Comparison of ENCODE assay signal across 10 cellular contexts in genomic region chr6:19691465-19692167, GRCh38.
DNase-seq lines count a peak whose midpoint lies in the region; ATAC-seq and TF ChIP-seq lines count a peak whose summit lies in the region.
"Had no signal": no experiment of that assay in that cellular context is flagged by ENCODE, and none has a peak within 500 bp of the region (broad histone marks: within the 10 kb centered on the region; RNA-seq: fewer than 3 reads in every experiment).

No MANE protein-coding gene starts in this region.

- no peaks in the 10 kb centered on the region for H3K36me3 Mint-ChIP-seq in activated CD4-positive, alpha-beta memory T cell treated with anti-CD3 and anti-CD28 coated beads, Interleukin-2, amount 10 ng/mL, durations not matched to agents 7 days and 5 days (ENCODE audit: low read depth)
- H3K36me3 Mint-ChIP-seq: activated naive CD8-positive, alpha-beta T cell treated with anti-CD3 and anti-CD28 coated beads, Interleukin-2, amount 10 ng/mL, durations not matched to agents 7 days and 5 days had no signal

- no peak overlapping the region for H3K56ac ChIP-seq in IMR-90 (ENCODE audit: extremely low read depth, insufficient read depth, low read length)

- H2BK15ac ChIP-seq in IMR-90 (ENCODE audit: low read depth, low read length): no peak overlapping the region

- H2BK5ac ChIP-seq in IMR-90 (ENCODE audit: low read depth, low read length, poor library complexity, severe bottlenecking): no peak overlapping the region

- dilution Hi-C loops in IMR-90 (cut with HindIII; ENCODE audit: low sequenced_read_pairs, unreplicated experiment): no loop called here

- no peak for TF ChIP-seq POLR2A in IMR-90 (IDR thresholded peaks at IDR 0.05; ENCODE audit: low read depth, low read length)
- TF ChIP-seq POLR2A in lower leg skin (IDR thresholded peaks at IDR 0.05): no peak
- TF ChIP-seq POLR2A in stomach (IDR thresholded peaks at IDR 0.05): no peak

- TF ChIP-seq EP300 in stomach (IDR thresholded peaks at IDR 0.05): no peak

- intact Hi-C loops in IMR-90 (cut with micrococcal nuclease) (no loop called here), lower leg skin (cut with DNase I; ENCODE audit: low total_unique reads) (no loop called here), stomach (cut with DNase I; ENCODE audit: low total_unique reads) (no loop called here)

- no peak overlapping the region for H2BK120ac ChIP-seq in IMR-90 (ENCODE audit: low read depth, low read length)

- H3K27me3 ChIP-seq in IMR-90 (ENCODE audit: control insufficient read depth, insufficient read depth, low read length): peaks cover 39% of the 10 kb centered on the region
- peaks cover 0 to 23% (median 7%) of the 10 kb centered on the region in 3 donors for H3K27me3 ChIP-seq in stomach

- H2AK9ac ChIP-seq in IMR-90 (replicated peaks; ENCODE audit: low read depth, low read length, poor library complexity): peak overlapping the region; percentile 51

- no peak overlapping the region for H3K9ac ChIP-seq in IMR-90 (ENCODE audit: low read depth, low read length)

- ATAC-seq in IMR-90 (ENCODE audit: low read depth): peak; percentile 65

- DNase-seq in IMR-90: no peak
- DNase-seq in coronary artery (ENCODE audit: low spot score): no peak
- no peak for DNase-seq in lower leg skin (ENCODE audit: low spot score in 2 of 2)
- no peak for DNase-seq in stomach
- no peak for DNase-seq in T-helper 2 cell
- DNase-seq in NCI-H146 treated with DMSO at 0.1 percent for 48 hours (lab: John Stamatoyannopoulos, UW; ENCODE audit: unreplicated experiment): no peak
- no peak for DNase-seq in activated CD4-positive, alpha-beta memory T cell treated with anti-CD3 and anti-CD28 coated beads, Interleukin-2, amount 10 ng/mL, durations not matched to agents 7 days and 5 days
- no peak for DNase-seq in LoVo (ENCODE audit: low spot score)
- DNase-seq: activated naive CD8-positive, alpha-beta T cell treated with anti-CD3 and anti-CD28 coated beads, Interleukin-2, amount 10 ng/mL, durations not matched to agents 7 days and 5 days; NCI-H1105 treated with DMSO at 0.1 percent for 48 hours had no signal

- TF ChIP-seq CTCF in IMR-90 (conservative IDR thresholded peaks at IDR 0.05; ENCODE audit: low read depth, low read length): no peak
- no peak for TF ChIP-seq CTCF in coronary artery (IDR thresholded peaks at IDR 0.05)
- no peak for TF ChIP-seq CTCF in lower leg skin (IDR thresholded peaks at IDR 0.05)
- no peak for TF ChIP-seq CTCF in stomach (IDR thresholded peaks at IDR 0.05)

- H4K8ac ChIP-seq in IMR-90 (ENCODE audit: low read depth in 2 of 2, low read length in 2 of 2): no peak overlapping the region

- TF ChIP-seq RAD21 in IMR-90 (IDR thresholded peaks at IDR 0.05; ENCODE audit: low read length): no peak

- H3K4me2 ChIP-seq in IMR-90 (ENCODE audit: low read depth, low read length): peak overlapping the region; percentile 74

- H3K36me3 ChIP-seq in IMR-90 (ENCODE audit: control insufficient read depth, insufficient read depth, low read length) (no peaks in the 10 kb centered on the region), stomach (no peaks in the 10 kb centered on the region)

- BruUV-seq in IMR-90 (replicated peaks; lab: Mats Ljungman, UMichigan): no TSS peak

- no peaks in the 10 kb centered on the region for H3K79me1 ChIP-seq in IMR-90 (ENCODE audit: low read depth in 1 of 2, low read length in 2 of 2)

- H3K27ac ChIP-seq in IMR-90 (ENCODE audit: insufficient read depth, low read length) (no peak overlapping the region), coronary artery (peak overlapping the region; percentile 60 to 82), stomach (no peak overlapping the region)

- H3K27ac Mint-ChIP-seq in activated CD4-positive, alpha-beta memory T cell treated with anti-CD3 and anti-CD28 coated beads, Interleukin-2, amount 10 ng/mL, durations not matched to agents 7 days and 5 days: no peak overlapping the region
- H3K27ac Mint-ChIP-seq: activated naive CD8-positive, alpha-beta T cell treated with anti-CD3 and anti-CD28 coated beads, Interleukin-2, amount 10 ng/mL, durations not matched to agents 7 days and 5 days had no signal

- H3K4me1 Mint-ChIP-seq in activated CD4-positive, alpha-beta memory T cell treated with anti-CD3 and anti-CD28 coated beads, Interleukin-2, amount 10 ng/mL, durations not matched to agents 7 days and 5 days: no peaks in the 10 kb centered on the region
- H3K4me1 Mint-ChIP-seq: activated naive CD8-positive, alpha-beta T cell treated with anti-CD3 and anti-CD28 coated beads, Interleukin-2, amount 10 ng/mL, durations not matched to agents 7 days and 5 days had no signal

- H3K4me1 ChIP-seq in IMR-90 (ENCODE audit: control insufficient read depth, insufficient read depth, low read length) (no peaks in the 10 kb centered on the region), stomach (peaks cover 0 to 8% (median 3%) of the 10 kb centered on the region in 4 donors)

- H2AK5ac ChIP-seq in IMR-90 (ENCODE audit: low read depth, low read length): no peak overlapping the region

- H3K9me3 Mint-ChIP-seq in activated CD4-positive, alpha-beta memory T cell treated with anti-CD3 and anti-CD28 coated beads, Interleukin-2, amount 10 ng/mL, durations not matched to agents 7 days and 5 days: peaks cover 5% of the 10 kb centered on the region

- H3K9me3 ChIP-seq in IMR-90 (ENCODE audit: control insufficient read depth, insufficient read depth, low read length) (no peaks in the 10 kb centered on the region), stomach (no peaks in the 10 kb centered on the region)

- no peak overlapping the region for H3K4ac ChIP-seq in IMR-90 (ENCODE audit: low read depth, low read length)

- H2BK20ac ChIP-seq in IMR-90 (ENCODE audit: low read depth, low read length): no peak overlapping the region

- H3K14ac ChIP-seq in IMR-90 (replicated peaks; ENCODE audit: low read depth, low read length): no peak overlapping the region

- H4K20me1 ChIP-seq in IMR-90 (ENCODE audit: insufficient read depth, low read length): no peaks in the 10 kb centered on the region

- H3K23ac ChIP-seq in IMR-90 (ENCODE audit: low read depth, low read length): no peak overlapping the region

- no peak overlapping the region for H4K91ac ChIP-seq in IMR-90 (ENCODE audit: insufficient read depth, low read depth, low read length)

- in situ Hi-C loops in IMR-90 (cut with MboI; ENCODE audit: low sequenced_read_pairs): no loop called here

- H3K9me1 ChIP-seq in IMR-90 (ENCODE audit: insufficient read depth, low read length): no peaks in the 10 kb centered on the region

- no peak overlapping the region for H4K5ac ChIP-seq in IMR-90 (ENCODE audit: low read depth, low read length)

- POLR2A ChIA-PET in IMR-90 (lab: Charles Lee; ENCODE audit: unreplicated experiment): no interaction called here
- POLR2A ChIA-PET in activated CD4-positive, alpha-beta memory T cell treated with anti-CD3 and anti-CD28 coated beads, Interleukin-2, amount 10 ng/mL, durations not matched to agents 7 days and 5 days (lab: Charles Lee): no interaction called here

- peak overlapping the region; percentile 69 for H2AFZ ChIP-seq in IMR-90 (replicated peaks; ENCODE audit: low read length, poor library complexity)

- WGBS in IMR-90 (ENCODE audit: extremely low coverage in 2 of 2, insufficient read length in 1 of 2), 2 experiments: 10% methylated on average over 5 of the region's 44 CpGs; no CpG with 5 or more reads in 1 of the 2 experiments
- WGBS in lower leg skin, 2 donors: 5 to 7% methylated on average over 44 of the region's 44 CpGs
- WGBS in stomach, 5 donors: 3 to 9% (median 6%) methylated on average over 28 to 44 of the region's 44 CpGs

- CTCF ChIA-PET in IMR-90 (lab: Yijun Ruan, JAX): interaction anchor here (0.7 kb wide), 1 partner anchor 173 kb away, joined by 3 read pairs; no protein-coding TSS in a partner anchor
- CTCF ChIA-PET in activated CD4-positive, alpha-beta memory T cell treated with anti-CD3 and anti-CD28 coated beads, Interleukin-2, amount 10 ng/mL, durations not matched to agents 7 days and 5 days (lab: Charles Lee): no interaction called here

- no peak overlapping the region for H3K18ac ChIP-seq in IMR-90 (ENCODE audit: low read depth, low read length)

- H3K4me3 Mint-ChIP-seq in activated CD4-positive, alpha-beta memory T cell treated with anti-CD3 and anti-CD28 coated beads, Interleukin-2, amount 10 ng/mL, durations not matched to agents 7 days and 5 days: no peak overlapping the region
- H3K4me3 Mint-ChIP-seq: activated naive CD8-positive, alpha-beta T cell treated with anti-CD3 and anti-CD28 coated beads, Interleukin-2, amount 10 ng/mL, durations not matched to agents 7 days and 5 days had no signal

- peaks cover 9% of the 10 kb centered on the region for H3K27me3 Mint-ChIP-seq in activated CD4-positive, alpha-beta memory T cell treated with anti-CD3 and anti-CD28 coated beads, Interleukin-2, amount 10 ng/mL, durations not matched to agents 7 days and 5 days

- peak overlapping the region; percentile 31 for H3K4me3 ChIP-seq in IMR-90 (ENCODE audit: insufficient read depth, low read depth, low read length)
- H3K4me3 ChIP-seq in coronary artery: peak overlapping the region; percentile 77
- peak overlapping the region; percentile 20 for H3K4me3 ChIP-seq in lower leg skin (ENCODE audit: low read depth, poor library complexity, severe bottlenecking)
- peak overlapping the region; percentile 42 to 46 (median 46) for H3K4me3 ChIP-seq in stomach

TF ChIP-seq in IMR-90, 13 proteins besides CTCF, POLR2A, EP300 and RAD21 (continues in another document):
- no peak for TF ChIP-seq ELK1 (IDR thresholded peaks at IDR 0.05; ENCODE audit: borderline replicate concordance, low read depth, low read length)
- TF ChIP-seq CEBPB (IDR thresholded peaks at IDR 0.05; ENCODE audit: low read depth, low read length): no peak
- no peak for TF ChIP-seq RCOR1 (IDR thresholded peaks at IDR 0.05; ENCODE audit: insufficient replicate concordance, low read length)
- no peak for TF ChIP-seq NFE2L2 (IDR thresholded peaks at IDR 0.05; ENCODE audit: low read depth, low read length)
- TF ChIP-seq USF2 (IDR thresholded peaks at IDR 0.05; ENCODE audit: low read depth, low read length): no peak
- no peak for TF ChIP-seq RFX5 (IDR thresholded peaks at IDR 0.05; ENCODE audit: low read depth, low read length)

Comparison
In these comparisons a context has a peak if more than half of its experiments do, and no peak if none do; other contexts are left out.
1. H3K27ac ChIP-seq: peak in coronary artery (2 of 2); none in IMR-90 (single experiment) and stomach (0 of 5).
2. H3K4me3 ChIP-seq: peak in every context shown above with its lines; median percentile 77 in coronary artery; 46 in stomach; 31 in IMR-90; 20 in lower leg skin.